Comparison of ENCODE assay signal across 1 cellular context in the genomic region with DNA sequence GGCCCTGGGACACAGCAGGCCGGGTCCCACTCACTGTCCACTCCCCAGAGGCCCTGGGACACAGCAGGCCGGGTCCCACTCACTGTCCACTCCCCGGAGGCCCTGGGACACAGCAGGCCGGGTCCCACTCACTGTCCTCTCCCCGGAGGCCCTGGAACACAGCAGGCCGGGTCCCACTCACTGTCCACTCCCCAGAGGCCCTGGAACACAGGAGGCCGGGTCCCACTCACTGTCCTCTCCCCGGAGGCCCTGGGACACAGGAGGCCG. TPM values are rescaled to one million over a fixed set of nuclear protein-coding genes. Genes with fewer than 3 reads are reported as not detected.
"Had no signal": no experiment of that assay in that cellular context is flagged by ENCODE, and none has a peak within 500 bp of the region (broad histone marks: within the 10 kb centered on the region; RNA-seq: fewer than 3 reads in every experiment).

No MANE protein-coding gene starts in this region.

RNA-seq across cellular contexts. Expression of a gene that starts 18.9 kb away (rescaled TPM):
- total RNA-seq: GM23248 had no signal
